Comparison of ENCODE assay signal across 1 cellular context in the genomic region with DNA sequence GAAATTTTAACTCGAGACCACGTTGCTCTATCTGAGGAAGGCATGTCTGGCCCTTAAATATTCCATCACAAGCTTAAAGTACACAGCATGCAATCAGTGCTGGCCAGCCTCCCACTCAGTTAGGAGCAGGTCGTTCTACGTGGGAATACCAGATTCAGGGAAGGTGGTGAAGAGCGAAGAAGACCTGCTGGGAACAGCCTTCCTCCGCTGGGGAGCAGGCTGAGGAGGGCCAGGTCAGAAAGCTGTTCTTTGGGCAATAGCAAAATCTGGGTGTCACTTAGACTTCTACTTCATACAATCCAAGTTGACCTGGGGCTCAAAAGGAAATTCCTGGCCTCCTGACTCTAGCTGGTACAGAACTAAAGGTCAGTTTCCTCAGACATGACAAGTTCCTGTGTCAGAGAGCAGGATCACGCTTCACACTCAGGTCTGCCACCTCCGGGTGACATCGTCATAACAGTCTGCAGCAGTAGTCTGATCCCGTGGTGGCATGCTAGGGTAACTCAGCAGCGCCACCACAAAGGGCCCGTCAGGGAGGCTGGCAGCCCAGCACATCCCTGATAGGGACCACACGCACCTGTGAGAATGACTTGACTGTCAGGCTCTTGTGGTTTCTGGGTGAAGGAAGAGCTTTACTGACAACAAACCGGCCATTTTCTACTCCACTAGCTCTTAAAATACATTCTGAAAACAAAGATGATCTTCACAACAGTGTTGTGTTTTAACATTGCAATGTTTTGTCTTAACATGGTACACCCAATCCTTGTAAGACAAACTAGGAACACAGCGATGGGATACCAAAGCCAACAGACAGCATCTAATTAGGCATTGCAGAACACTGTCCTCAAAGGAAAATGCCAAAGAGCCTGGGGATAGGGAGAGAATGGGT.
TF ChIP-seq lines count a peak whose summit lies in the region.

No MANE protein-coding gene starts in this region.

TF ChIP-seq in SK-N-SH, 30 proteins besides CTCF, POLR2A, EP300 and RAD21 (continued from another document):
- TF ChIP-seq, protein P1, sequence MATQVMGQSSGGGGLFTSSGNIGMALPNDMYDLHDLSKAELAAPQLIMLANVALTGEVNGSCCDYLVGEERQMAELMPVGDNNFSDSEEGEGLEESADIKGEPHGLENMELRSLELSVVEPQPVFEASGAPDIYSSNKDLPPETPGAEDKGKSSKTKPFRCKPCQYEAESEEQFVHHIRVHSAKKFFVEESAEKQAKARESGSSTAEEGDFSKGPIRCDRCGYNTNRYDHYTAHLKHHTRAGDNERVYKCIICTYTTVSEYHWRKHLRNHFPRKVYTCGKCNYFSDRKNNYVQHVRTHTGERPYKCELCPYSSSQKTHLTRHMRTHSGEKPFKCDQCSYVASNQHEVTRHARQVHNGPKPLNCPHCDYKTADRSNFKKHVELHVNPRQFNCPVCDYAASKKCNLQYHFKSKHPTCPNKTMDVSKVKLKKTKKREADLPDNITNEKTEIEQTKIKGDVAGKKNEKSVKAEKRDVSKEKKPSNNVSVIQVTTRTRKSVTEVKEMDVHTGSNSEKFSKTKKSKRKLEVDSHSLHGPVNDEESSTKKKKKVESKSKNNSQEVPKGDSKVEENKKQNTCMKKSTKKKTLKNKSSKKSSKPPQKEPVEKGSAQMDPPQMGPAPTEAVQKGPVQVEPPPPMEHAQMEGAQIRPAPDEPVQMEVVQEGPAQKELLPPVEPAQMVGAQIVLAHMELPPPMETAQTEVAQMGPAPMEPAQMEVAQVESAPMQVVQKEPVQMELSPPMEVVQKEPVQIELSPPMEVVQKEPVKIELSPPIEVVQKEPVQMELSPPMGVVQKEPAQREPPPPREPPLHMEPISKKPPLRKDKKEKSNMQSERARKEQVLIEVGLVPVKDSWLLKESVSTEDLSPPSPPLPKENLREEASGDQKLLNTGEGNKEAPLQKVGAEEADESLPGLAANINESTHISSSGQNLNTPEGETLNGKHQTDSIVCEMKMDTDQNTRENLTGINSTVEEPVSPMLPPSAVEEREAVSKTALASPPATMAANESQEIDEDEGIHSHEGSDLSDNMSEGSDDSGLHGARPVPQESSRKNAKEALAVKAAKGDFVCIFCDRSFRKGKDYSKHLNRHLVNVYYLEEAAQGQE (IDR thresholded peaks at IDR 0.05; ENCODE audit: low read depth, low read length) = no peak
- no peak for TF ChIP-seq CHD2 (IDR thresholded peaks at IDR 0.05; ENCODE audit: low read length, partially characterized antibody)
- TF ChIP-seq YY1 (IDR thresholded peaks at IDR 0.05; ENCODE audit: low read depth) = no peak
- TF ChIP-seq NRF1 (IDR thresholded peaks at IDR 0.05; ENCODE audit: low read depth, low read length) = no peak
- TF ChIP-seq MXI1 (IDR thresholded peaks at IDR 0.05; ENCODE audit: low read depth, low read length) = no peak
